8 cellular contexts compared by ENCODE assay signal in the genomic region with DNA sequence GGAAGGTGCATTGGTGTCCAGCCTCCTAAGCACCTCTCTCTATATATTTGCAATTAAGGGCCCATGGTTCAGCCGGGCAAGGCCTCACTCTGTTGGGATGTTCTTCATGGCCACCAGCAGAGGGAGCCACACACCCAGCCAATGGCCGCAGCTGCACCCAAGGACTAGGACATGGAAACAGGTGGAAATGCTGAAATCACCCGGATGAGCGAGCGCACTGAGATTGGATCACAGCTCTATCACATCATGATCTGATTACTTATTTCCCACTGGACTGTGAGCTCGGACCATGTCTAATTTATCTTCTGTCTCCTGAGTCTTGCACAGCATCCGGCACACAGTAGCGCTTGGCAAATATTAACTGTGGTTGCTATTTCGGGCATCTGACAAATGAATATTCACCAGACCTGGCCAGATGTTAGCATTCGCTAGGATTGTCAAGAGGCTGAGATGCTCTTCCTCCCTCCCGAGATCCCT. TPM values are rescaled to one million over a fixed set of nuclear protein-coding genes. Genes with fewer than 3 reads are reported as not detected.
A peak's percentile ranks its signal among the peaks of the same experiment; 100 is the strongest.
DNase-seq lines count a peak whose midpoint lies in the region; ATAC-seq and TF ChIP-seq lines count a peak whose summit lies in the region.

No MANE protein-coding gene starts in this region.

- H2AFZ ChIP-seq in parathyroid adenoma = peak overlapping the region; percentile 23

- H3K9me3 ChIP-seq in AG04450 (ENCODE audit: control insufficient read depth, insufficient read depth, low read length) = no peaks in the 10 kb centered on the region; the same call in 1 of the 2 replicates
- no peaks in the 10 kb centered on the region for H3K9me3 ChIP-seq in parathyroid adenoma (ENCODE audit: control insufficient read depth, low read length)
- no peaks in the 10 kb centered on the region for H3K9me3 ChIP-seq in tibial nerve

- POLR2A ChIA-PET in AG04450 (lab: Yijun Ruan, JAX) = no interaction called here

- H3K36me3 ChIP-seq in parathyroid adenoma (ENCODE audit: control insufficient read depth, insufficient read depth, low read length) (no peaks in the 10 kb centered on the region), tibial nerve (peaks cover 0 to 59% (median 0%) of the 10 kb centered on the region in 3 donors)

- TF ChIP-seq EP300 in tibial nerve (IDR thresholded peaks at IDR 0.05) = peak in 1 of 2 donors; percentile 37

- no peak overlapping the region for H3K9ac ChIP-seq in parathyroid adenoma

- WGBS in tibial nerve, 2 donors = 34 to 50% methylated on average over 11 of the region's 11 CpGs

- no peaks in the 10 kb centered on the region for H3K27me3 ChIP-seq in AG04450 (ENCODE audit: control insufficient read depth, insufficient read depth, low read length)
- no peaks in the 10 kb centered on the region for H3K27me3 ChIP-seq in parathyroid adenoma (ENCODE audit: control insufficient read depth, insufficient read depth, low read length)
- no peaks in the 10 kb centered on the region for H3K27me3 ChIP-seq in tibial nerve

- H3K4me2 ChIP-seq in parathyroid adenoma (ENCODE audit: low read length) = peak overlapping the region; percentile 12

- DNase-seq in AG04450 (ENCODE audit: low read depth, low spot score) (peak; percentile 58), NCI-H1105 treated with DMSO at 0.1 percent for 48 hours (lab: John Stamatoyannopoulos, UW) (peak; percentile 73), SKM-1 treated with dmso at 0.1 percent for 144 hours (lab: John Stamatoyannopoulos, UW; ENCODE audit: unreplicated experiment) (peak; percentile 67), glomerular visceral epithelial cell (ENCODE audit: extremely low spot score) (peak; percentile 90), tibial nerve (ENCODE audit: low spot score in 2 of 2) (peak; percentile 23 to 38)
- DNase-seq in activated naive CD4-positive, alpha-beta T cell treated with anti-CD3 and anti-CD28 coated beads, Interleukin-2, amount 50 U/mL, for 16 hours = peak; percentile 70

- H3K4me3 ChIP-seq in AG04450 (ENCODE audit: low read depth, low read length) = no peak overlapping the region
- no peak overlapping the region for H3K4me3 ChIP-seq in parathyroid adenoma (ENCODE audit: low read depth, low read length)
- H3K4me3 ChIP-seq in tibial nerve = no peak overlapping the region

- CTCF ChIA-PET in AG04450 (lab: Charles Lee) = interaction anchor here (0.6 to 5.3 kb wide), 52 partner anchors 10 to 627 kb away, joined by 3 to 109 read pairs (median 4); a partner anchor contains a TSS

- TF ChIP-seq CTCF in AG04450 (IDR thresholded peaks at IDR 0.05; ENCODE audit: low read depth, low read length) (peak; percentile 97), parathyroid adenoma (IDR thresholded peaks at IDR 0.05) (peak; percentile 95), tibial nerve (IDR thresholded peaks at IDR 0.05) (peak; percentile 79 to 93 (median 87))

- H3K4me1 ChIP-seq in parathyroid adenoma (peaks cover 7% of the 10 kb centered on the region), tibial nerve (no peaks in the 10 kb centered on the region)

- TF ChIP-seq POLR2A in tibial nerve (IDR thresholded peaks at IDR 0.05) = no peak

- no peaks in the 10 kb centered on the region for H3K79me2 ChIP-seq in parathyroid adenoma

- no peak overlapping the region for H3K27ac ChIP-seq in AG04450 (ENCODE audit: low read depth, low read length)
- no peak overlapping the region for H3K27ac ChIP-seq in parathyroid adenoma
- H3K27ac ChIP-seq in tibial nerve = no peak overlapping the region

- ATAC-seq in GM19463 (IDR thresholded peaks at IDR 0.05; ENCODE audit: unreplicated experiment) = peak; percentile 66

RNA-seq across cellular contexts. Expression of a gene that starts 31.2 kb away (rescaled TPM):
- polyA plus RNA-seq in AG04450 (2011; rRNA removed) = 8.0 and 9.5 TPM in 2 replicates
- 16.2 and 18.8 TPM in 2 replicates for polyA minus RNA-seq in AG04450 (2011; rRNA and poly(A)+ RNA removed)
- 10 to 100 TPM; 20.2 to 31.9 (median 22.8) TPM for total RNA-seq in tibial nerve

Comparison
In these comparisons a context has a peak if more than half of its experiments do, and no peak if none do; other contexts are left out.
1. DNase-seq: peak in every context shown above with its lines; median percentile 90 in glomerular visceral epithelial cell; 73 in NCI-H1105 treated with DMSO at 0.1 percent for 48 hours; 70 in activated naive CD4-positive, alpha-beta T cell treated with anti-CD3 and anti-CD28 coated beads, Interleukin-2, amount 50 U/mL, for 16 hours; 67 in SKM-1 treated with dmso at 0.1 percent for 144 hours; 58 in AG04450; 30 in tibial nerve.